Comparison of ENCODE assay signal across 12 cellular contexts in genomic region chr17:4591529-4591928, GRCh38. TPM values are rescaled to one million over a fixed set of nuclear protein-coding genes. Genes with fewer than 3 reads are reported as not detected.
DNase-seq lines count a peak whose midpoint lies in the region; ATAC-seq and TF ChIP-seq lines count a peak whose summit lies in the region.
"Had no signal": no experiment of that assay in that cellular context is flagged by ENCODE, and none has a peak within 500 bp of the region (broad histone marks: within the 10 kb centered on the region; RNA-seq: fewer than 3 reads in every experiment).

No MANE protein-coding gene starts in this region.

- in situ Hi-C loops in transverse colon (cut with MboI; ENCODE audit: low pct_ligation_motif_present in 1 of 4, low pct_unique_long_range_greater_than_20kb in 1 of 4, low sequenced_read_pairs in 3 of 4): no loop called here

- no peaks in the 10 kb centered on the region for H3K9me3 ChIP-seq in BLaER1 treated with 17β-estradiol and CSF1 and Interleukin-3, amounts not matched to agents 10 nM and 100 nM (replicated peaks in 1 of 11)
- H3K9me3 ChIP-seq in MG63 (no peaks in the 10 kb centered on the region), transverse colon (no peaks in the 10 kb centered on the region)
- H3K9me3 ChIP-seq: uterus had no signal

- no peaks in the 10 kb centered on the region for H3K36me3 ChIP-seq in BLaER1 treated with 17β-estradiol and CSF1 and Interleukin-3, amounts not matched to agents 10 nM and 100 nM
- no peaks in the 10 kb centered on the region for H3K36me3 ChIP-seq in MG63
- H3K36me3 ChIP-seq in transverse colon: no peaks in the 10 kb centered on the region
- H3K36me3 ChIP-seq: uterus had no signal

- H3K27ac Mint-ChIP-seq in mesothelial cell of epicardium: peak overlapping the region; percentile 56
- H3K27ac Mint-ChIP-seq: activated B cell treated with CpG ODN at 0.5 μM for 24 hours had no signal

- H3K27ac ChIP-seq in BLaER1 treated with 17β-estradiol and CSF1 and Interleukin-3, amounts not matched to agents 10 nM and 100 nM: no peak overlapping the region
- H3K27ac ChIP-seq in transverse colon: no peak overlapping the region
- H3K27ac ChIP-seq: uterus had no signal

- intact Hi-C loops in transverse colon (cut with DNase I; ENCODE audit: low total_unique reads): no loop called here

- H3K4me1 Mint-ChIP-seq in mesothelial cell of epicardium: peaks cover 74% of the 10 kb centered on the region

- no peak overlapping the region for H3K4me3 ChIP-seq in BLaER1 treated with 17β-estradiol and CSF1 and Interleukin-3, amounts not matched to agents 10 nM and 100 nM
- no peak overlapping the region for H3K4me3 ChIP-seq in MG63
- no peak overlapping the region for H3K4me3 ChIP-seq in epithelial cell of esophagus (ENCODE audit: low read length)
- no peak overlapping the region for H3K4me3 ChIP-seq in transverse colon
- H3K4me3 ChIP-seq: uterus had no signal

- peak overlapping the region in 10 of 11 experiments; percentile 11 to 75 (median 48); a peak in 15 of 22 replicates for H3K4me2 ChIP-seq in BLaER1 treated with 17β-estradiol and CSF1 and Interleukin-3, amounts not matched to agents 10 nM and 100 nM

- no peaks in the 10 kb centered on the region for H3K27me3 Mint-ChIP-seq in mesothelial cell of epicardium (ENCODE audit: low read depth)

- peaks cover 41 to 76% (median 62%) of the 10 kb centered on the region in 10 experiments for H3K4me1 ChIP-seq in BLaER1 treated with 17β-estradiol and CSF1 and Interleukin-3, amounts not matched to agents 10 nM and 100 nM
- peaks cover 0 to 6% (median 0%) of the 10 kb centered on the region in 4 donors for H3K4me1 ChIP-seq in transverse colon
- H3K4me1 ChIP-seq: uterus had no signal

- no peak for TF ChIP-seq EP300 in transverse colon (IDR thresholded peaks at IDR 0.05; ENCODE audit: low read depth)

- DNase-seq in MG63: peak; percentile 53
- DNase-seq in epithelial cell of esophagus (ENCODE audit: low read depth): peak; percentile 34
- DNase-seq in mesothelial cell of epicardium (ENCODE audit: low spot score in 2 of 2, unreplicated experiment in 2 of 2): no peak
- no peak for DNase-seq in transverse colon
- no peak for DNase-seq in hippocampal formation (lab: John Stamatoyannopoulos, UW)
- DNase-seq in OCI-M1 (lab: John Stamatoyannopoulos, UW): no peak
- DNase-seq: activated B cell treated with CpG ODN at 0.5 μM for 24 hours; NCI-H2081 treated with DMSO at 0.1 percent for 48 hours; stimulated activated CD4-positive, alpha-beta T cell treated with anti-CD3 and anti-CD28 coated beads, Interleukin-2, amount 100 ng/mL, for 48 hours; uterus had no signal

- peaks cover 4 to 11% (median 7%) of the 10 kb centered on the region in 11 experiments; a peak in 17 of 22 replicates for H3K27me3 ChIP-seq in BLaER1 treated with 17β-estradiol and CSF1 and Interleukin-3, amounts not matched to agents 10 nM and 100 nM
- H3K27me3 ChIP-seq in MG63: no peaks in the 10 kb centered on the region
- H3K27me3 ChIP-seq in transverse colon: no peaks in the 10 kb centered on the region
- H3K27me3 ChIP-seq: uterus had no signal

- peaks cover 3% of the 10 kb centered on the region for H3K36me3 Mint-ChIP-seq in mesothelial cell of epicardium

- no peak for TF ChIP-seq CTCF in epithelial cell of esophagus (IDR thresholded peaks at IDR 0.05; ENCODE audit: insufficient read depth, low read depth, low read length, missing control alignments)
- no peak for TF ChIP-seq CTCF in mesothelial cell of epicardium (IDR thresholded peaks at IDR 0.05; ENCODE audit: unreplicated experiment)
- TF ChIP-seq CTCF in transverse colon (IDR thresholded peaks at IDR 0.05): no peak

- H3K9ac ChIP-seq in BLaER1 treated with 17β-estradiol and CSF1 and Interleukin-3, amounts not matched to agents 10 nM and 100 nM: 0 out of 22 replicates have a peak overlapping the region, but pooled peaks of 1 of the 11 experiments have one; percentile 37

- 61% methylated on average over 12 of the region's 12 CpGs; no CpG with 5 or more reads in 1 of the 2 donors for WGBS in transverse colon (ENCODE audit: low coverage in 1 of 2), 2 donors

- no peak for ATAC-seq in activated CD4-positive, CD25-positive, alpha-beta regulatory T cell treated with anti-CD3 and anti-CD28 coated beads, Interleukin-2, amount 50 U/mL, for 24 hours

- no peaks in the 10 kb centered on the region for H3K9me3 Mint-ChIP-seq in mesothelial cell of epicardium
- H3K9me3 Mint-ChIP-seq: activated B cell treated with CpG ODN at 0.5 μM for 24 hours had no signal

- H4K20me1 ChIP-seq in BLaER1 treated with 17β-estradiol and CSF1 and Interleukin-3, amounts not matched to agents 10 nM and 100 nM: no peaks in the 10 kb centered on the region

- no peak for TF ChIP-seq POLR2A in transverse colon (IDR thresholded peaks at IDR 0.05)

- H3K4me3 Mint-ChIP-seq in mesothelial cell of epicardium: no peak overlapping the region
- H3K4me3 Mint-ChIP-seq: activated B cell treated with CpG ODN at 0.5 μM for 24 hours had no signal

RNA-seq across cellular contexts. Expression of gene SMTNL2, which starts 7.2 kb away (rescaled TPM):
- total RNA-seq in MG63 (2014; rRNA removed; shearing (Covaris generic); ENCODE audit: low replicate concordance): not detected in 2 replicates
- total RNA-seq in mesothelial cell of epicardium (64.8 to 68.2 TPM (median 65.7 TPM) in 3 replicates), transverse colon (under 1 TPM in 3 of 4 donors, not detected in 1; 0.16 to 0.96 (median 0.40) TPM)
- total RNA-seq: activated B cell treated with CpG ODN at 0.5 μM for 24 hours had no signal

RNA-seq across cellular contexts. Expression of gene GGT6, which starts 31.2 kb away (rescaled TPM):
- not detected in 2 replicates for total RNA-seq in MG63 (2014; rRNA removed; shearing (Covaris generic); ENCODE audit: low replicate concordance)
- 0.09 to 0.27 TPM (median 0.22 TPM) in 3 replicates for total RNA-seq in mesothelial cell of epicardium
- total RNA-seq in transverse colon: 100 to 1,000 TPM; 214 to 308 (median 283) TPM
- total RNA-seq: activated B cell treated with CpG ODN at 0.5 μM for 24 hours had no signal

RNA-seq across cellular contexts. Expression of gene MYBBP1A, which starts 36.3 kb away (rescaled TPM):
- total RNA-seq in MG63 (2014; rRNA removed; shearing (Covaris generic); ENCODE audit: low replicate concordance): 34.0 and 63.2 TPM in 2 replicates
- total RNA-seq in mesothelial cell of epicardium: 69.5 to 74.6 TPM (median 73.5 TPM) in 3 replicates
- total RNA-seq in transverse colon: 100 to 1,000 TPM in 2 of 4 donors, 10 to 100 TPM in 2; 25.4 to 148 (median 81.5) TPM

RNA-seq across cellular contexts. Expression of gene ALOX15, which starts 49.9 kb away (rescaled TPM):
- total RNA-seq in MG63 (2014; rRNA removed; shearing (Covaris generic); ENCODE audit: low replicate concordance): not detected in 2 replicates
- total RNA-seq in mesothelial cell of epicardium (0.18 to 0.45 TPM (median 0.36 TPM) in 3 replicates), transverse colon (under 1 TPM in 2 of 4 donors, not detected in 2; 0.41 to 0.48 TPM)
- total RNA-seq: activated B cell treated with CpG ODN at 0.5 μM for 24 hours had no signal

Comparison
In these comparisons a context has a peak if more than half of its experiments do, and no peak if none do; other contexts are left out.
1. DNase-seq: peak in MG63 (single experiment) and epithelial cell of esophagus (single experiment); none in mesothelial cell of epicardium (0 of 2), transverse colon (single experiment), hippocampal formation (0 of 2) and OCI-M1 (single experiment).
2. RNA of gene SMTNL2, which starts 7.2 kb away (total RNA-seq): 64.8 to 68.2 TPM in mesothelial cell of epicardium; 0.16 to 0.96 TPM in transverse colon and not detected in MG63; every median in the first group is over 10 times any median in the second.
3. RNA of gene GGT6, which starts 31.2 kb away (total RNA-seq): 214 to 308 TPM in transverse colon; 0.09 to 0.27 TPM in mesothelial cell of epicardium and not detected in MG63; every median in the first group is over 100 times any median in the second.